19 cellular contexts compared by ENCODE assay signal in genomic region chr5:67245259-67245846, GRCh38. TPM values are rescaled to one million over a fixed set of nuclear protein-coding genes. Genes with fewer than 3 reads are reported as not detected.
DNase-seq lines count a peak whose midpoint lies in the region; ATAC-seq, FAIRE-seq and TF ChIP-seq lines count a peak whose summit lies in the region.
"Had no signal": no experiment of that assay in that cellular context is flagged by ENCODE, and none has a peak within 500 bp of the region (broad histone marks: within the 10 kb centered on the region; RNA-seq: fewer than 3 reads in every experiment).

No MANE protein-coding gene starts in this region.

- DNase-seq in RWPE2 (ENCODE audit: low spot score) (no peak), frontal cortex (ENCODE audit: low spot score in 2 of 2) (no peak), sciatic nerve (ENCODE audit: low spot score) (no peak), HEK293T (ENCODE audit: extremely low spot score) (no peak), NCI-H2171 treated with DMSO at 0.1 percent for 48 hours (lab: John Stamatoyannopoulos, UW) (no peak)
- no peak for DNase-seq in effector CD8-positive, alpha-beta T cell (lab: John Stamatoyannopoulos, UW)
- DNase-seq: activated CD4-positive, alpha-beta memory T cell treated with anti-CD3 and anti-CD28 coated beads, Interleukin-2, amount 10 ng/mL, durations not matched to agents 7 days and 5 days; activated naive CD8-positive, alpha-beta T cell treated with anti-CD3 and anti-CD28 coated beads for 36 hours; SIG-M5; stimulated activated CD4-positive, alpha-beta T cell treated with anti-CD3 and anti-CD28 coated beads, Interleukin-4, amount 100 ng/mL, for 4 hours; T-helper 17 cell had no signal

- peak; percentile 8 for FAIRE-seq in frontal cortex (lab: Jason Lieb, UNC)
- FAIRE-seq: bronchial epithelial cell had no signal

- H3K4me1 ChIP-seq in ACC112 (ENCODE audit: control insufficient read depth, insufficient read depth, low read length, unreplicated experiment) (peaks cover 41% of the 10 kb centered on the region), RWPE2 (ENCODE audit: insufficient read depth, poor library complexity, severe bottlenecking) (peaks cover 45% of the 10 kb centered on the region)

- peak overlapping the region; percentile 2 for H2AFZ ChIP-seq in ACC112 (ENCODE audit: low read length, unreplicated experiment)

- TF ChIP-seq CTCF in RWPE2 (IDR thresholded peaks at IDR 0.05; ENCODE audit: poor library complexity, severe bottlenecking), result no peak

- no peaks in the 10 kb centered on the region for H3K36me3 ChIP-seq in ACC112 (ENCODE audit: insufficient read depth, low read length)
- H3K36me3 ChIP-seq in RWPE2 (ENCODE audit: low read depth), result no peaks in the 10 kb centered on the region
- H3K36me3 ChIP-seq: heart right ventricle, thoracic aorta had no signal

- H3K27ac ChIP-seq in ACC112 (ENCODE audit: low read depth, low read length) (no peak overlapping the region), RWPE2 (ENCODE audit: poor library complexity, severe bottlenecking) (peak overlapping the region; percentile 99)
- H3K27ac ChIP-seq: HL-60, thoracic aorta had no signal

- H3K79me2 ChIP-seq in ACC112 (ENCODE audit: control insufficient read depth, insufficient read depth, low read length, unreplicated experiment), result no peaks in the 10 kb centered on the region

- intact Hi-C loops in sciatic nerve (cut with DNase I), result no loop called here

- ATAC-seq in RWPE2 (ENCODE audit: low read depth), result no peak
- peak; percentile 26 for ATAC-seq in sciatic nerve
- ATAC-seq in GM21526 (IDR thresholded peaks at IDR 0.05; ENCODE audit: low FRiP score, unreplicated experiment), result no peak
- ATAC-seq: WTC11 had no signal

- CTCF ChIA-PET in HEK293T (lab: Yijun Ruan, JAX), result interaction anchor here (0.7 to 1.3 kb wide), 3 partner anchors 16 to 1007 kb away, joined by 3 to 7 read pairs (median 3); no protein-coding TSS in a partner anchor

- H3K4me3 ChIP-seq in ACC112 (ENCODE audit: low read depth, low read length), result no peak overlapping the region
- no peak overlapping the region for H3K4me3 ChIP-seq in RWPE2 (ENCODE audit: severe bottlenecking)
- H3K4me3 ChIP-seq: heart right ventricle, smooth muscle cell, thoracic aorta had no signal

- H3K27me3 ChIP-seq in ACC112 (ENCODE audit: insufficient read depth, low read length) (no peaks in the 10 kb centered on the region), RWPE2 (ENCODE audit: insufficient read depth, poor library complexity, severe bottlenecking) (no peaks in the 10 kb centered on the region)
- H3K27me3 ChIP-seq: heart right ventricle had no signal

- H3K9me3 ChIP-seq in RWPE2 (ENCODE audit: severe bottlenecking), result no peaks in the 10 kb centered on the region
- H3K9me3 ChIP-seq: heart right ventricle, thoracic aorta had no signal

- POLR2A ChIA-PET in HEK293T (lab: Yijun Ruan, JAX), result no interaction called here

TF ChIP-seq in HEK293T, 16 proteins besides CTCF, POLR2A, EP300 and RAD21:
- TF ChIP-seq FOXM1 (IDR thresholded peaks at IDR 0.05; ENCODE audit: borderline replicate concordance), result no peak
- TF ChIP-seq ELF4 (IDR thresholded peaks at IDR 0.05), result no peak
- TF ChIP-seq HDGF (IDR thresholded peaks at IDR 0.05; ENCODE audit: borderline replicate concordance), result no peak
- no peak for TF ChIP-seq LEF1 (IDR thresholded peaks at IDR 0.05; ENCODE audit: borderline replicate concordance)

RNA-seq across cellular contexts. Expression of gene CD180, which starts 48.8 kb away (rescaled TPM):
- total RNA-seq in frontal cortex (0.41 TPM), sciatic nerve (2.0 TPM)
- total RNA-seq: bronchial epithelial cell, smooth muscle cell, WTC11 had no signal
